9 cellular contexts compared by ENCODE assay signal in the genomic region with DNA sequence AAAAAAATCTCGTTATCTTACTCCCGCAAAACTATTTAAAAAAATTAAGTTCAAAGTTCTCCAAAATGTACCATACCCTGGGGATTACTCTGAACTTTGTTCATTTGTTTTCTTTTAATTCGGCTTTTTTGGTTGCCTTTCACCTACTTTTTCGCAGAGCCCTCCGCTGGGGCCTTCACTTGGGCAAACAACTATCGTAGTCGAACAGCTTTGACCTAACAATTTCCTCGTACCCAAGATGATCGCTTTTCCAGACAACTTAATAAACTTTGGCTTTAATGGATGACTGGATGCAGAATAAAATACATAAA. TPM values are rescaled to one million over a fixed set of nuclear protein-coding genes. Genes with fewer than 3 reads are reported as not detected.
DNase-seq lines count a peak whose midpoint lies in the region; ATAC-seq and TF ChIP-seq lines count a peak whose summit lies in the region.
"Had no signal": no experiment of that assay in that cellular context is flagged by ENCODE, and none has a peak within 500 bp of the region (broad histone marks: within the 10 kb centered on the region; RNA-seq: fewer than 3 reads in every experiment).

No MANE protein-coding gene starts in this region.

- DNase-seq in heart left ventricle (no peak), Right ventricle myocardium superior (no peak), right lobe of liver (no peak), upper lobe of left lung (no peak), NCI-H2227 (lab: John Stamatoyannopoulos, UW; ENCODE audit: unreplicated experiment) (no peak), omental fat pad (ENCODE audit: low spot score) (no peak)
- no peak for DNase-seq in activated CD4-positive, CD25-positive, alpha-beta regulatory T cell treated with anti-CD3 and anti-CD28 coated beads, Interleukin-2, amount 50 U/mL, for 72 hours

- TF ChIP-seq POLR2A in heart left ventricle (IDR thresholded peaks at IDR 0.05): no peak
- no peak for TF ChIP-seq POLR2A in right lobe of liver (IDR thresholded peaks at IDR 0.05)
- TF ChIP-seq POLR2A in upper lobe of left lung (IDR thresholded peaks at IDR 0.05): no peak

- H3K27ac ChIP-seq in heart left ventricle (peak overlapping the region; percentile 89 to 97 (median 96)), adipose tissue (ENCODE audit: low read depth, low read length) (peak overlapping the region; percentile 70), right lobe of liver (peak overlapping the region; percentile 93 to 96 (median 93)), upper lobe of left lung (peak overlapping the region; percentile 88 to 97 (median 96))
- H3K27ac ChIP-seq: neural progenitor cell had no signal

- no peaks in the 10 kb centered on the region for H3K36me3 ChIP-seq in heart left ventricle
- no peaks in the 10 kb centered on the region for H3K36me3 ChIP-seq in right lobe of liver
- H3K36me3 ChIP-seq in upper lobe of left lung: no peaks in the 10 kb centered on the region
- H3K36me3 ChIP-seq: neural progenitor cell had no signal

- no peak for TF ChIP-seq CTCF in heart left ventricle (IDR thresholded peaks at IDR 0.05)
- TF ChIP-seq CTCF in right lobe of liver (IDR thresholded peaks at IDR 0.05): no peak
- no peak for TF ChIP-seq CTCF in upper lobe of left lung (IDR thresholded peaks at IDR 0.05)
- TF ChIP-seq CTCF in omental fat pad (IDR thresholded peaks at IDR 0.05): no peak

- H3K4me1 ChIP-seq in heart left ventricle (peaks cover 10 to 49% (median 33%) of the 10 kb centered on the region in 12 donors), right lobe of liver (peaks cover 0 to 27% (median 6%) of the 10 kb centered on the region in 4 donors), upper lobe of left lung (peaks cover 36 to 53% (median 38%) of the 10 kb centered on the region in 4 donors)

- WGBS in heart left ventricle, 4 donors: 19 to 27% (median 23%) methylated on average over 9 of the region's 9 CpGs
- 4 to 9% (median 7%) methylated on average over 9 of the region's 9 CpGs for WGBS in adipose tissue, 3 donors
- 1% methylated on average over 9 of the region's 9 CpGs for WGBS in right lobe of liver (ENCODE audit: insufficient coverage, low coverage, low lambda C conversion rate, missing lambda C conversion rate)
- WGBS in upper lobe of left lung, 2 donors: 13 to 17% methylated on average over 9 of the region's 9 CpGs

- intact Hi-C loops in heart left ventricle (cut with DNase I): loop anchor here in 5 of 10 donors (2.0 to 5.0 kb wide), 4 partner anchors 27 to 282 kb away; partner anchors contain the start of gene MAN2A2 (in 3 of the 5)
- intact Hi-C loops in Right ventricle myocardium superior (cut with DNase I): no loop called here
- intact Hi-C loops in right lobe of liver (cut with DNase I): no loop called here

- TF ChIP-seq EP300 in upper lobe of left lung (IDR thresholded peaks at IDR 0.05): no peak

- H3K9me3 ChIP-seq in heart left ventricle (no peaks in the 10 kb centered on the region), right lobe of liver (no peaks in the 10 kb centered on the region), upper lobe of left lung (no peaks in the 10 kb centered on the region)

- H3K27me3 ChIP-seq in heart left ventricle (no peaks in the 10 kb centered on the region), right lobe of liver (no peaks in the 10 kb centered on the region), upper lobe of left lung (no peaks in the 10 kb centered on the region)

- ATAC-seq in heart left ventricle (no peak), Right ventricle myocardium superior (ENCODE audit: poor library complexity) (no peak), right lobe of liver (peak in 2 of 4 donors; percentile 2 to 15), upper lobe of left lung (ENCODE audit: low FRiP score in 2 of 2) (no peak), omental fat pad (ENCODE audit: low FRiP score) (no peak)

- H3K4me3 ChIP-seq in heart left ventricle: peak overlapping the region; percentile 52 to 95 (median 66)
- peak overlapping the region; percentile 65 to 88 (median 71) for H3K4me3 ChIP-seq in right lobe of liver
- peak overlapping the region in 3 of 4 donors; percentile 50 to 66 (median 61) for H3K4me3 ChIP-seq in upper lobe of left lung
- H3K4me3 ChIP-seq: neural progenitor cell had no signal

RNA-seq across cellular contexts. Expression of gene HDDC3, which starts 2.7 kb away (rescaled TPM):
- 10 to 100 TPM; 10.9 to 19.9 (median 15.2) TPM for total RNA-seq in heart left ventricle
- polyA plus RNA-seq in heart left ventricle: 10 to 100 TPM; 13.9 to 16.8 TPM
- 15.5 TPM for total RNA-seq in Right ventricle myocardium superior
- 10 to 100 TPM; 13.2 to 22.2 (median 20.5) TPM for polyA plus RNA-seq in adipose tissue
- 10 to 100 TPM in 4 of 6 experiments, 1 to 10 TPM in 2; 8.8 to 17.6 (median 11.5) TPM for total RNA-seq in right lobe of liver
- 10 to 100 TPM in 5 of 6 donors, 1 to 10 TPM in 1; 5.0 to 19.3 (median 12.5) TPM for total RNA-seq in upper lobe of left lung
- 10 to 100 TPM; 11.2 to 27.3 (median 18.0) TPM for total RNA-seq in omental fat pad

RNA-seq across cellular contexts. Expression of gene UNC45A, which starts 5.4 kb away (rescaled TPM):
- total RNA-seq in heart left ventricle: 10 to 100 TPM; 12.0 to 34.0 (median 21.9) TPM
- 10 to 100 TPM; 20.0 to 24.9 TPM for polyA plus RNA-seq in heart left ventricle
- total RNA-seq in Right ventricle myocardium superior: 26.5 TPM
- polyA plus RNA-seq in adipose tissue: 10 to 100 TPM; 35.3 to 50.6 (median 41.7) TPM
- total RNA-seq in right lobe of liver: 10 to 100 TPM; 13.3 to 33.0 (median 25.4) TPM
- 100 to 1,000 TPM in 1 of 6 donors, 10 to 100 TPM in 5; 40.7 to 108 (median 61.9) TPM for total RNA-seq in upper lobe of left lung
- total RNA-seq in omental fat pad: 10 to 100 TPM; 40.8 to 61.5 (median 48.8) TPM

RNA-seq across cellular contexts. Expression of gene RCCD1, which starts 25.0 kb away (rescaled TPM):
- total RNA-seq in heart left ventricle (10 to 100 TPM in 1 of 9 donors, 1 to 10 TPM in 8; 5.6 to 11.1 (median 7.3) TPM), Right ventricle myocardium superior (9.3 TPM), right lobe of liver (1 to 10 TPM; 4.8 to 7.9 (median 6.6) TPM), upper lobe of left lung (10 to 100 TPM in 2 of 6 donors, 1 to 10 TPM in 4; 3.8 to 21.0 (median 9.4) TPM), omental fat pad (1 to 10 TPM; 2.6 to 6.6 (median 5.0) TPM)
- polyA plus RNA-seq in heart left ventricle (1 to 10 TPM; 5.4 to 6.9 TPM), adipose tissue (1 to 10 TPM; 4.8 to 7.9 (median 6.2) TPM)

RNA-seq across cellular contexts. Expression of gene MAN2A2, which starts 26.6 kb away (rescaled TPM):
- total RNA-seq in heart left ventricle (100 to 1,000 TPM in 3 of 9 donors, 10 to 100 TPM in 6; 62.2 to 145 (median 89.0) TPM), Right ventricle myocardium superior (130 TPM), right lobe of liver (10 to 100 TPM; 41.4 to 91.6 (median 59.8) TPM), upper lobe of left lung (100 to 1,000 TPM in 2 of 6 donors, 10 to 100 TPM in 4; 36.8 to 219 (median 90.1) TPM), omental fat pad (10 to 100 TPM; 32.9 to 90.3 (median 66.4) TPM)
- polyA plus RNA-seq in heart left ventricle (10 to 100 TPM; 38.7 to 42.3 TPM), adipose tissue (10 to 100 TPM; 49.5 to 68.3 (median 50.2) TPM)

RNA-seq across cellular contexts. Expression of gene FES, which starts 45.4 kb away (rescaled TPM):
- 10 to 100 TPM; 10.7 to 37.5 (median 15.9) TPM for total RNA-seq in heart left ventricle
- polyA plus RNA-seq in heart left ventricle: 10 to 100 TPM; 15.6 to 16.4 TPM
- total RNA-seq in Right ventricle myocardium superior: 17.1 TPM
- 10 to 100 TPM; 10.4 to 49.3 (median 42.4) TPM for polyA plus RNA-seq in adipose tissue
- total RNA-seq in right lobe of liver: 10 to 100 TPM; 11.5 to 36.5 (median 18.5) TPM
- 100 to 1,000 TPM in 2 of 6 donors, 10 to 100 TPM in 4; 33.4 to 144 (median 68.3) TPM for total RNA-seq in upper lobe of left lung
- 100 to 1,000 TPM in 1 of 4 donors, 10 to 100 TPM in 3; 57.0 to 146 (median 77.2) TPM for total RNA-seq in omental fat pad
